Comparison of ENCODE assay signal across 17 cellular contexts in genomic region chr17:33832295-33832694, GRCh38.
DNase-seq lines count a peak whose midpoint lies in the region; ATAC-seq and TF ChIP-seq lines count a peak whose summit lies in the region.
"Had no signal": no experiment of that assay in that cellular context is flagged by ENCODE, and none has a peak within 500 bp of the region (broad histone marks: within the 10 kb centered on the region; RNA-seq: fewer than 3 reads in every experiment).

No MANE protein-coding gene starts in this region.

- no peaks in the 10 kb centered on the region for H3K9me3 Mint-ChIP-seq in nephron progenitor cell
- no peaks in the 10 kb centered on the region for H3K9me3 Mint-ChIP-seq in activated naive CD4-positive, alpha-beta T cell treated with anti-CD3 and anti-CD28 coated beads, Interleukin-2, amount 50 U/mL, for 72 hours

- no peak overlapping the region for H3K27ac Mint-ChIP-seq in nephron progenitor cell
- no peak overlapping the region for H3K27ac Mint-ChIP-seq in activated naive CD4-positive, alpha-beta T cell treated with anti-CD3 and anti-CD28 coated beads, Interleukin-2, amount 50 U/mL, for 72 hours

- no peak overlapping the region for H3K4me3 Mint-ChIP-seq in nephron progenitor cell
- H3K4me3 Mint-ChIP-seq: CD14-positive monocyte had no signal

- no peak for TF ChIP-seq CTCF in nephron progenitor cell (IDR thresholded peaks at IDR 0.05)

- H3K4me1 Mint-ChIP-seq in nephron progenitor cell = no peaks in the 10 kb centered on the region
- H3K4me1 Mint-ChIP-seq: CD14-positive monocyte had no signal

- no peak for ATAC-seq in activated naive CD4-positive, alpha-beta T cell treated with anti-CD3 and anti-CD28 coated beads, Interleukin-2, amount 50 U/mL, for 72 hours

- no peaks in the 10 kb centered on the region for H3K36me3 Mint-ChIP-seq in nephron progenitor cell (ENCODE audit: low read depth)
- H3K36me3 Mint-ChIP-seq in activated naive CD4-positive, alpha-beta T cell treated with anti-CD3 and anti-CD28 coated beads, Interleukin-2, amount 50 U/mL, for 72 hours = no peaks in the 10 kb centered on the region
- H3K36me3 Mint-ChIP-seq: CD14-positive monocyte had no signal

- H3K27me3 Mint-ChIP-seq in nephron progenitor cell (ENCODE audit: low read depth, poor library complexity) = peaks cover 13% of the 10 kb centered on the region

- DNase-seq in ELF-1 (ENCODE audit: low read depth, low spot score) (peak; percentile 8), SW480 (ENCODE audit: low spot score) (peak; percentile 8), islet precursor cell (peak; percentile 63), nephron progenitor cell (peak; percentile 18), inferior parietal cortex (ENCODE audit: extremely low spot score) (no peak), NCI-H1092 (lab: John Stamatoyannopoulos, UW) (no peak), NCI-H146 treated with DMSO at 0.1 percent for 48 hours (lab: John Stamatoyannopoulos, UW; ENCODE audit: unreplicated experiment) (no peak)
- DNase-seq in activated naive CD4-positive, alpha-beta T cell treated with anti-CD3 and anti-CD28 coated beads, Interleukin-2, amount 50 U/mL, for 72 hours (ENCODE audit: low spot score in 2 of 2) = no peak
- DNase-seq: EL; NCI-H1417 treated with DMSO at 0.1 percent for 48 hours; NCI-H187 treated with DMSO at 0.1 percent for 48 hours; NCI-H2227 treated with DMSO at 0.1 percent for 48 hours; NCI-H510A treated with DMSO at 0.1 percent for 48 hours; NCI-H774; NK-92 treated with Interleukin-12 subunit alpha and Interleukin-12 subunit beta, amount 100 ng/mL, for 24 hours; SHP77 treated with DMSO at 0.1 percent for 48 hours had no signal

Comparison
In these comparisons a context has a peak if more than half of its experiments do, and no peak if none do; other contexts are left out.
1. DNase-seq: peak in ELF-1 (single experiment), SW480 (single experiment), islet precursor cell (single experiment) and nephron progenitor cell (single experiment); none in inferior parietal cortex (single experiment), NCI-H1092 (single experiment), NCI-H146 treated with DMSO at 0.1 percent for 48 hours (single experiment) and activated naive CD4-positive, alpha-beta T cell treated with anti-CD3 and anti-CD28 coated beads, Interleukin-2, amount 50 U/mL, for 72 hours (0 of 2).